ENCODE assay signal across 14 cellular contexts in the genomic region with DNA sequence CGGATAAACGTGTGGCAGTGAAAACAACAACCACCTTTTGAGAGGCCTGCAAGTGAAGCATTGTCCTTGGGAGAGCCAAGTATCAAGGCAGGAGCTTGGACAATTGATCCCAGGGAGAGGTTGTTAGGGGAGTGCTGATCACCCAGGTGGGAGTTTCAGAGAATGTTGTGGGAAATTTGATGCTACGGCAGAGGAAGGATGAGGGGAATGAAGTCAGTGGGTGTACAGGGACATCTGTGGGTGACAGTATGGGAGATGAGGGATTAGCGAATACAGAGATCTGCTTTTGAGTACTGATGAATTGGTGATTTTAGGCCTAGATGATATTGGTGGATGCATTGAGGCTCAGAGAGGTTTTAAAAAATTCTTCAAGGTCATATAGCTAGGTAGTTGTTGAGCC. TPM values are rescaled to one million over a fixed set of nuclear protein-coding genes. Genes with fewer than 3 reads are reported as not detected.
DNase-seq lines count a peak whose midpoint lies in the region; ATAC-seq and TF ChIP-seq lines count a peak whose summit lies in the region.
"Had no signal": no experiment of that assay in that cellular context is flagged by ENCODE, and none has a peak within 500 bp of the region (broad histone marks: within the 10 kb centered on the region; RNA-seq: fewer than 3 reads in every experiment).

No MANE protein-coding gene starts in this region.

- H3K9me2 ChIP-seq in OCI-LY7 (ENCODE audit: insufficient read depth, low read length): no peaks in the 10 kb centered on the region

- no peak for DNase-seq in activated CD4-positive, alpha-beta memory T cell treated with anti-CD3 and anti-CD28 coated beads for 36 hours
- DNase-seq in activated CD4-positive, alpha-beta memory T cell treated with anti-CD3 and anti-CD28 coated beads, Interleukin-2, amount 10 ng/mL, durations not matched to agents 7 days and 5 days: no peak
- no peak for DNase-seq in OCI-LY7 (ENCODE audit: low spot score)
- DNase-seq in endothelial cell (ENCODE audit: low spot score): no peak
- no peak for DNase-seq in stimulated activated effector memory CD8-positive, alpha-beta T cell treated with anti-CD3 and anti-CD28 coated beads, Interleukin-12 subunit alpha, Interleukin-12 subunit beta, amount 100 ng/mL, for 72 hours (ENCODE audit: low spot score in 2 of 2)
- DNase-seq in putamen (ENCODE audit: low spot score): no peak
- no peak for DNase-seq in stimulated activated CD4-positive, alpha-beta T cell treated with anti-CD3 and anti-CD28 coated beads, Interleukin-12 subunit alpha, Interleukin-12 subunit beta, amount 100 ng/mL, for 4 hours
- DNase-seq: activated CD8-positive, alpha-beta memory T cell treated with anti-CD3 and anti-CD28 coated beads, Interleukin-2, amount 50 U/mL, for 4 hours; activated naive CD8-positive, alpha-beta T cell treated with anti-CD3 and anti-CD28 coated beads, Interleukin-2, amount 10 ng/mL, durations not matched to agents 7 days and 5 days; HCEC 1CT; NCI-H2227 treated with DMSO at 0.1 percent for 48 hours; stimulated activated naive CD4-positive, alpha-beta T cell had no signal

- peaks cover 70% of the 10 kb centered on the region for H3K36me3 ChIP-seq in OCI-LY7 (ENCODE audit: insufficient read depth, low read length)

- H3K4me1 ChIP-seq in OCI-LY7 (ENCODE audit: insufficient read depth, low read length, poor library complexity, severe bottlenecking): peaks cover 24% of the 10 kb centered on the region

- H3K36me3 Mint-ChIP-seq in activated CD4-positive, alpha-beta memory T cell treated with anti-CD3 and anti-CD28 coated beads for 36 hours: peaks cover 24% of the 10 kb centered on the region
- peaks cover 24% of the 10 kb centered on the region for H3K36me3 Mint-ChIP-seq in activated CD4-positive, alpha-beta memory T cell treated with anti-CD3 and anti-CD28 coated beads, Interleukin-2, amount 10 ng/mL, durations not matched to agents 7 days and 5 days (ENCODE audit: low read depth)
- peaks cover 3% of the 10 kb centered on the region for H3K36me3 Mint-ChIP-seq in endothelial cell (ENCODE audit: low read depth, unreplicated experiment)
- peaks cover 74% of the 10 kb centered on the region for H3K36me3 Mint-ChIP-seq in stimulated activated effector memory CD8-positive, alpha-beta T cell treated with anti-CD3 and anti-CD28 coated beads, Interleukin-12 subunit alpha, Interleukin-12 subunit beta, amount 100 ng/mL, for 72 hours

- CTCF ChIA-PET in activated CD4-positive, alpha-beta memory T cell treated with anti-CD3 and anti-CD28 coated beads for 36 hours (lab: Charles Lee): no interaction called here
- CTCF ChIA-PET in activated CD4-positive, alpha-beta memory T cell treated with anti-CD3 and anti-CD28 coated beads, Interleukin-2, amount 10 ng/mL, durations not matched to agents 7 days and 5 days (lab: Charles Lee): no interaction called here
- CTCF ChIA-PET in OCI-LY7 (lab: Charles Lee; ENCODE audit: unreplicated experiment): no interaction called here

- no TSS peak for BruUV-seq in OCI-LY7 (replicated peaks; lab: Mats Ljungman, UMichigan)

- no peak overlapping the region for H2AFZ ChIP-seq in OCI-LY7 (ENCODE audit: low read length)

- TF ChIP-seq CTCF in OCI-LY7 (conservative IDR thresholded peaks at IDR 0.05; ENCODE audit: low read length) (no peak), endothelial cell (IDR thresholded peaks at IDR 0.05; ENCODE audit: unreplicated experiment) (no peak)

- H3K27ac Mint-ChIP-seq in activated CD4-positive, alpha-beta memory T cell treated with anti-CD3 and anti-CD28 coated beads for 36 hours: no peak overlapping the region
- H3K27ac Mint-ChIP-seq in activated CD4-positive, alpha-beta memory T cell treated with anti-CD3 and anti-CD28 coated beads, Interleukin-2, amount 10 ng/mL, durations not matched to agents 7 days and 5 days: no peak overlapping the region
- H3K27ac Mint-ChIP-seq in endothelial cell (ENCODE audit: unreplicated experiment): peak overlapping the region; percentile 45
- H3K27ac Mint-ChIP-seq in stimulated activated effector memory CD8-positive, alpha-beta T cell treated with anti-CD3 and anti-CD28 coated beads, Interleukin-12 subunit alpha, Interleukin-12 subunit beta, amount 100 ng/mL, for 72 hours: peak overlapping the region; percentile 69
- H3K27ac Mint-ChIP-seq: activated naive CD8-positive, alpha-beta T cell treated with anti-CD3 and anti-CD28 coated beads, Interleukin-2, amount 10 ng/mL, durations not matched to agents 7 days and 5 days had no signal

- POLR2A ChIA-PET in activated CD4-positive, alpha-beta memory T cell treated with anti-CD3 and anti-CD28 coated beads for 36 hours (lab: Charles Lee): no interaction called here
- POLR2A ChIA-PET in activated CD4-positive, alpha-beta memory T cell treated with anti-CD3 and anti-CD28 coated beads, Interleukin-2, amount 10 ng/mL, durations not matched to agents 7 days and 5 days (lab: Charles Lee): no interaction called here
- POLR2A ChIA-PET in OCI-LY7 (lab: Charles Lee): no interaction called here

- no peak for ATAC-seq in stimulated activated effector memory CD8-positive, alpha-beta T cell treated with anti-CD3 and anti-CD28 coated beads, Interleukin-12 subunit alpha, Interleukin-12 subunit beta, amount 100 ng/mL, for 72 hours
- no peak for ATAC-seq in GM21526 (IDR thresholded peaks at IDR 0.05; ENCODE audit: low FRiP score, unreplicated experiment)

- H4K20me1 ChIP-seq in OCI-LY7 (ENCODE audit: insufficient read depth, low read length): no peaks in the 10 kb centered on the region

- H3K79me2 ChIP-seq in OCI-LY7 (ENCODE audit: insufficient read depth, low read depth, low read length): peaks cover 62% of the 10 kb centered on the region

- no peak overlapping the region for H3K4me3 ChIP-seq in OCI-LY7 (ENCODE audit: low read depth, low read length, poor library complexity, severe bottlenecking)
- H3K4me3 ChIP-seq: esophagus muscularis mucosa had no signal

- no peaks in the 10 kb centered on the region for H3K27me3 Mint-ChIP-seq in activated CD4-positive, alpha-beta memory T cell treated with anti-CD3 and anti-CD28 coated beads for 36 hours
- H3K27me3 Mint-ChIP-seq in activated CD4-positive, alpha-beta memory T cell treated with anti-CD3 and anti-CD28 coated beads, Interleukin-2, amount 10 ng/mL, durations not matched to agents 7 days and 5 days: no peaks in the 10 kb centered on the region
- H3K27me3 Mint-ChIP-seq in endothelial cell (ENCODE audit: unreplicated experiment): peaks cover 8% of the 10 kb centered on the region
- H3K27me3 Mint-ChIP-seq: activated naive CD8-positive, alpha-beta T cell treated with anti-CD3 and anti-CD28 coated beads, Interleukin-2, amount 10 ng/mL, durations not matched to agents 7 days and 5 days had no signal

- no peaks in the 10 kb centered on the region for H3K9me3 ChIP-seq in OCI-LY7 (ENCODE audit: low read length)
- H3K9me3 ChIP-seq: esophagus muscularis mucosa had no signal

- peak overlapping the region; percentile 29 for H3K4me2 ChIP-seq in OCI-LY7 (ENCODE audit: low read length)

- no peaks in the 10 kb centered on the region for H3K9me3 Mint-ChIP-seq in activated CD4-positive, alpha-beta memory T cell treated with anti-CD3 and anti-CD28 coated beads for 36 hours
- no peaks in the 10 kb centered on the region for H3K9me3 Mint-ChIP-seq in activated CD4-positive, alpha-beta memory T cell treated with anti-CD3 and anti-CD28 coated beads, Interleukin-2, amount 10 ng/mL, durations not matched to agents 7 days and 5 days
- no peaks in the 10 kb centered on the region for H3K9me3 Mint-ChIP-seq in endothelial cell (ENCODE audit: unreplicated experiment)
- no peaks in the 10 kb centered on the region for H3K9me3 Mint-ChIP-seq in stimulated activated effector memory CD8-positive, alpha-beta T cell treated with anti-CD3 and anti-CD28 coated beads, Interleukin-12 subunit alpha, Interleukin-12 subunit beta, amount 100 ng/mL, for 72 hours
- H3K9me3 Mint-ChIP-seq: activated naive CD8-positive, alpha-beta T cell treated with anti-CD3 and anti-CD28 coated beads, Interleukin-2, amount 10 ng/mL, durations not matched to agents 7 days and 5 days had no signal

- H3K4me1 Mint-ChIP-seq in activated CD4-positive, alpha-beta memory T cell treated with anti-CD3 and anti-CD28 coated beads for 36 hours (ENCODE audit: low read depth): peaks cover 34% of the 10 kb centered on the region
- peaks cover 36% of the 10 kb centered on the region for H3K4me1 Mint-ChIP-seq in activated CD4-positive, alpha-beta memory T cell treated with anti-CD3 and anti-CD28 coated beads, Interleukin-2, amount 10 ng/mL, durations not matched to agents 7 days and 5 days
- H3K4me1 Mint-ChIP-seq in endothelial cell (ENCODE audit: unreplicated experiment): peaks cover 15% of the 10 kb centered on the region
- peaks cover 22% of the 10 kb centered on the region for H3K4me1 Mint-ChIP-seq in stimulated activated effector memory CD8-positive, alpha-beta T cell treated with anti-CD3 and anti-CD28 coated beads, Interleukin-12 subunit alpha, Interleukin-12 subunit beta, amount 100 ng/mL, for 72 hours

- intact Hi-C loops in activated CD4-positive, alpha-beta memory T cell treated with anti-CD3 and anti-CD28 coated beads for 36 hours (cut with micrococcal nuclease): loop anchor here (10.0 kb wide), 1 partner anchor 349 kb away; the partner anchor contains the start of gene FAM120C
- intact Hi-C loops in OCI-LY7 (cut with micrococcal nuclease; ENCODE audit: unreplicated experiment): loop anchor here (5.0 kb wide), 2 partner anchors 352 to 468 kb away; partner anchors contain the start of genes APEX2 and FAM120C

- H3K4me3 Mint-ChIP-seq in activated CD4-positive, alpha-beta memory T cell treated with anti-CD3 and anti-CD28 coated beads for 36 hours: peak overlapping the region; percentile 3
- H3K4me3 Mint-ChIP-seq in activated CD4-positive, alpha-beta memory T cell treated with anti-CD3 and anti-CD28 coated beads, Interleukin-2, amount 10 ng/mL, durations not matched to agents 7 days and 5 days: no peak overlapping the region
- H3K4me3 Mint-ChIP-seq in endothelial cell (ENCODE audit: unreplicated experiment): no peak overlapping the region
- no peak overlapping the region for H3K4me3 Mint-ChIP-seq in stimulated activated effector memory CD8-positive, alpha-beta T cell treated with anti-CD3 and anti-CD28 coated beads, Interleukin-12 subunit alpha, Interleukin-12 subunit beta, amount 100 ng/mL, for 72 hours
- H3K4me3 Mint-ChIP-seq: activated naive CD8-positive, alpha-beta T cell treated with anti-CD3 and anti-CD28 coated beads, Interleukin-2, amount 10 ng/mL, durations not matched to agents 7 days and 5 days had no signal

- H3K27ac ChIP-seq in OCI-LY7 (ENCODE audit: low read depth, low read length, poor library complexity, severe bottlenecking): no peak overlapping the region
- H3K27ac ChIP-seq: esophagus muscularis mucosa had no signal

RNA-seq across cellular contexts. Expression of gene GNL3L, which starts 4.3 kb away (rescaled TPM):
- total RNA-seq in activated CD4-positive, alpha-beta memory T cell treated with anti-CD3 and anti-CD28 coated beads for 36 hours: 10 to 100 TPM; 45.8 to 45.9 TPM
- total RNA-seq in activated CD4-positive, alpha-beta memory T cell treated with anti-CD3 and anti-CD28 coated beads, Interleukin-2, amount 10 ng/mL, durations not matched to agents 7 days and 5 days: 10 to 100 TPM; 34.9 to 36.7 TPM
- total RNA-seq in OCI-LY7 (2014; rRNA removed; shearing (Covaris generic)): 45.1 and 45.7 TPM in 2 replicates
- total RNA-seq in OCI-LY7 (2022) (63.4 and 71.5 TPM in 2 replicates), endothelial cell (ENCODE audit: unreplicated experiment) (32.7 TPM)

RNA-seq across cellular contexts. Expression of gene FGD1, which starts 38.2 kb away (rescaled TPM):
- total RNA-seq in activated CD4-positive, alpha-beta memory T cell treated with anti-CD3 and anti-CD28 coated beads for 36 hours: under 1 TPM; 0.15 to 0.26 TPM
- under 1 TPM; 0.08 to 0.13 TPM for total RNA-seq in activated CD4-positive, alpha-beta memory T cell treated with anti-CD3 and anti-CD28 coated beads, Interleukin-2, amount 10 ng/mL, durations not matched to agents 7 days and 5 days
- total RNA-seq in OCI-LY7 (2014; rRNA removed; shearing (Covaris generic)): 0.15 and 0.16 TPM in 2 replicates
- total RNA-seq in OCI-LY7 (2022) (0.07 and 0.08 TPM in 2 replicates), endothelial cell (ENCODE audit: unreplicated experiment) (15.6 TPM)

Comparison
In these comparisons a context has a peak if more than half of its experiments do, and no peak if none do; other contexts are left out.
1. H3K27ac Mint-ChIP-seq: peak in endothelial cell (single experiment) and stimulated activated effector memory CD8-positive, alpha-beta T cell treated with anti-CD3 and anti-CD28 coated beads, Interleukin-12 subunit alpha, Interleukin-12 subunit beta, amount 100 ng/mL, for 72 hours (single experiment); none in activated CD4-positive, alpha-beta memory T cell treated with anti-CD3 and anti-CD28 coated beads for 36 hours (single experiment) and activated CD4-positive, alpha-beta memory T cell treated with anti-CD3 and anti-CD28 coated beads, Interleukin-2, amount 10 ng/mL, durations not matched to agents 7 days and 5 days (single experiment).
2. RNA of gene FGD1, which starts 38.2 kb away (total RNA-seq): 15.6 TPM in endothelial cell (single experiment); 0.15 to 0.26 TPM in activated CD4-positive, alpha-beta memory T cell treated with anti-CD3 and anti-CD28 coated beads for 36 hours, 0.07 to 0.16 TPM in OCI-LY7 and 0.08 to 0.13 TPM in activated CD4-positive, alpha-beta memory T cell treated with anti-CD3 and anti-CD28 coated beads, Interleukin-2, amount 10 ng/mL, durations not matched to agents 7 days and 5 days; every median in the first group is over 10 times any median in the second.